1 cellular context compared by ENCODE assay signal in the genomic region with DNA sequence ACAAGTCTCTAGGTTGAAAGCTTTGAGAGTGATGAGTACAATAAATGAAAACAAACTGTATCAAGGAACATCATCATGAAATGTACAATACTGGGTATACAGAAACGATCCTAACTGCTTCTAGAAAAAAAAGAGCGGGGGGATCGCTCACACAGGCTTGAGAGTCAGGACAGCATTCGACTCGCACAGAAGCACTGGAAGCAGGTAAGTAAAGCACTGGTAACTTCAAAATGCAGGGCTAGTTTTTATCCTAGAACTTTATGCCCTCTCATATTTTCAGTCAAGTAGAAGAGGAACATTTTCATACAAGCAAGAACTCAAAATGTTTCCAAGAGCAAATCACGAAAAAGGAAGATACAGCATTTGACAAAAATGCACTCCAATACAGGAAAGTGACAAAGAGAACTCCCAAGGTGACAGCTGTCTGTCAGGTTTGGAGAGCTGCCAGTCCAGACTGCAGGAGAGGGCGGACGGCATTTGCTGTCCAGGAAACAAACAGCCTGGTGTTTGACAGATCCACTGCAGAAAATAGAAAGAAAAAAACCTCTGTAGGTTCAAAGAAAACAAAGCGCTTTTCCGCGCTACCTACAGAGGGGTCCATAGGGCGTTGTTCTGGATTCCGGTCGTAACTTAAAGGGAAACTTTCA.
TF ChIP-seq lines count a peak whose summit lies in the region.

No MANE protein-coding gene starts in this region.

TF ChIP-seq in A549, 52 proteins besides CTCF, POLR2A, EP300 and RAD21 (continued from another document):
- TF ChIP-seq, protein P1, sequence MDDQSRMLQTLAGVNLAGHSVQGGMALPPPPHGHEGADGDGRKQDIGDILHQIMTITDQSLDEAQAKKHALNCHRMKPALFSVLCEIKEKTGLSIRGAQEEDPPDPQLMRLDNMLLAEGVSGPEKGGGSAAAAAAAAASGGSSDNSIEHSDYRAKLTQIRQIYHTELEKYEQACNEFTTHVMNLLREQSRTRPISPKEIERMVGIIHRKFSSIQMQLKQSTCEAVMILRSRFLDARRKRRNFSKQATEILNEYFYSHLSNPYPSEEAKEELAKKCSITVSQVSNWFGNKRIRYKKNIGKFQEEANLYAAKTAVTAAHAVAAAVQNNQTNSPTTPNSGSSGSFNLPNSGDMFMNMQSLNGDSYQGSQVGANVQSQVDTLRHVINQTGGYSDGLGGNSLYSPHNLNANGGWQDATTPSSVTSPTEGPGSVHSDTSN (IDR thresholded peaks at IDR 0.05): no peak
- TF ChIP-seq, protein P2, sequence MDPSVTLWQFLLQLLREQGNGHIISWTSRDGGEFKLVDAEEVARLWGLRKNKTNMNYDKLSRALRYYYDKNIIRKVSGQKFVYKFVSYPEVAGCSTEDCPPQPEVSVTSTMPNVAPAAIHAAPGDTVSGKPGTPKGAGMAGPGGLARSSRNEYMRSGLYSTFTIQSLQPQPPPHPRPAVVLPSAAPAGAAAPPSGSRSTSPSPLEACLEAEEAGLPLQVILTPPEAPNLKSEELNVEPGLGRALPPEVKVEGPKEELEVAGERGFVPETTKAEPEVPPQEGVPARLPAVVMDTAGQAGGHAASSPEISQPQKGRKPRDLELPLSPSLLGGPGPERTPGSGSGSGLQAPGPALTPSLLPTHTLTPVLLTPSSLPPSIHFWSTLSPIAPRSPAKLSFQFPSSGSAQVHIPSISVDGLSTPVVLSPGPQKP (IDR thresholded peaks at IDR 0.05; ENCODE audit: low read depth, low read length): no peak
- no peak for TF ChIP-seq CBX2 (IDR thresholded peaks at IDR 0.05; ENCODE audit: borderline replicate concordance, low read depth)
- no peak for TF ChIP-seq RCOR1 (IDR thresholded peaks at IDR 0.05; ENCODE audit: low read depth, low read length)
TF ChIP-seq in A549: peak in this region for 0.
